13 cellular contexts compared by ENCODE assay signal in the genomic region with DNA sequence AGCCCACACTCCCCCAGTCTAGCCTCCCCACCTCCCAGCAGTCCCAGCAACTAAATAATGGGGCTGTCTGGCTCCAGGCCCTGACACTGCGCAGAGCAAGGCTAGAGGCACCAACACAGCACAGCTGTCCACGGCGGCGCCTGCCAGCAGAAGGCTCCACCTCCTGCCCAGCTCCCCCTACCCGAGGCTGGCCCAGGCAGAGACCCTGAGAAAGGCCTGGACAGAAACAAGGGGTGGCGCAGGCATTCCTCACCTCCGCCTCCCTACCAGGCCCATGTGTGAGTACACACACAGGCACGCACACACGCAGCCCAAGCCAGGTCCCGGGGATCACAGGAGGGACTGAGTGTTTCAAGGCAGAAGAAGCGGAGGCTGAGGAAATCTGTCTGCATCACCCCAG. TPM values are rescaled to one million over a fixed set of nuclear protein-coding genes. Genes with fewer than 3 reads are reported as not detected.
DNase-seq lines count a peak whose midpoint lies in the region; ATAC-seq, FAIRE-seq and TF ChIP-seq lines count a peak whose summit lies in the region.
"Had no signal": no experiment of that assay in that cellular context is flagged by ENCODE, and none has a peak within 500 bp of the region (broad histone marks: within the 10 kb centered on the region; RNA-seq: fewer than 3 reads in every experiment).

No MANE protein-coding gene starts in this region.

- ATAC-seq in GM18502 (IDR thresholded peaks at IDR 0.05; ENCODE audit: poor library complexity, unreplicated experiment) (no peak), HG03439 (IDR thresholded peaks at IDR 0.05; ENCODE audit: unreplicated experiment) (no peak)

- TF ChIP-seq CTCF in glutamatergic neuron (IDR thresholded peaks at IDR 0.05; ENCODE audit: partially characterized antibody, unreplicated experiment) = no peak

- H3K36me3 Mint-ChIP-seq in glutamatergic neuron (ENCODE audit: unreplicated experiment) = peaks cover 5% of the 10 kb centered on the region

- TF ChIP-seq POLR2A in H54 (IDR thresholded peaks at IDR 0.05; ENCODE audit: low read depth, low read length) = no peak

- H3K4me1 Mint-ChIP-seq in glutamatergic neuron (ENCODE audit: low read depth, unreplicated experiment) = peaks cover 52% of the 10 kb centered on the region

- peaks cover 29% of the 10 kb centered on the region for H3K9me3 Mint-ChIP-seq in glutamatergic neuron (ENCODE audit: unreplicated experiment)
- H3K9me3 Mint-ChIP-seq: memory B cell had no signal

- DNase-seq in Ammon's horn (ENCODE audit: low spot score) = peak; percentile 80
- DNase-seq in NCI-H446 treated with DMSO at 0.1 percent for 48 hours (lab: John Stamatoyannopoulos, UW) = peak; percentile 51
- peak; percentile 48 for DNase-seq in glutamatergic neuron
- DNase-seq in myocyte (ENCODE audit: low read depth) = peak; percentile 65
- no peak for DNase-seq in G401 (ENCODE audit: low spot score)
- DNase-seq in H54 (ENCODE audit: insufficient read length, low spot score) = no peak
- DNase-seq: activated T-cell treated with anti-CD3 and anti-CD28 coated beads, Interleukin-2, amount 50 U/mL, for 1 hour; GDM1; GOT3 had no signal

- H3K27ac Mint-ChIP-seq in glutamatergic neuron (ENCODE audit: unreplicated experiment) = peak overlapping the region; percentile 99
- H3K27ac Mint-ChIP-seq: memory B cell had no signal

- H3K27me3 Mint-ChIP-seq in glutamatergic neuron (ENCODE audit: unreplicated experiment) = peaks cover 16% of the 10 kb centered on the region

- in situ Hi-C loops in G401 (cut with HindIII; ENCODE audit: low sequenced_read_pairs) = no loop called here

- peak overlapping the region; percentile 80 for H3K4me3 Mint-ChIP-seq in glutamatergic neuron (ENCODE audit: unreplicated experiment)
- H3K4me3 Mint-ChIP-seq: memory B cell had no signal

- no peak for FAIRE-seq in H54 (lab: Jason Lieb, UNC)
- FAIRE-seq: bronchial epithelial cell had no signal

RNA-seq across cellular contexts. Expression of gene KCNH2, which starts 6.0 kb away (rescaled TPM):
- 73.7 TPM for total RNA-seq in glutamatergic neuron (ENCODE audit: unreplicated experiment)
- total RNA-seq in myocyte = 6.9 and 8.7 TPM in 2 replicates
- 2.3 TPM for polyA plus RNA-seq in myocyte (2012)
- 10.8 and 11.5 TPM in 2 replicates for total RNA-seq in G401 (2014; rRNA removed; shearing (Covaris generic))

RNA-seq across cellular contexts. Expression of gene NOS3, which starts 18.7 kb away (rescaled TPM):
- total RNA-seq in glutamatergic neuron (ENCODE audit: unreplicated experiment) (0.86 TPM), myocyte (not detected in 2 replicates)
- polyA plus RNA-seq in myocyte (2012) = not detected
- 34.5 and 41.6 TPM in 2 replicates for total RNA-seq in G401 (2014; rRNA removed; shearing (Covaris generic))

RNA-seq across cellular contexts. Expression of gene ATG9B, which starts 52.2 kb away (rescaled TPM):
- total RNA-seq in glutamatergic neuron (ENCODE audit: unreplicated experiment) (9.4 TPM), myocyte (0.11 and 0.21 TPM in 2 replicates)
- 0.57 TPM for polyA plus RNA-seq in myocyte (2012)
- total RNA-seq in G401 (2014; rRNA removed; shearing (Covaris generic)) = 0.34 and 0.49 TPM in 2 replicates

RNA-seq across cellular contexts. Expression of gene ABCB8, which starts 56.2 kb away (rescaled TPM):
- total RNA-seq in glutamatergic neuron (ENCODE audit: unreplicated experiment) = 57.1 TPM
- 47.8 and 53.0 TPM in 2 replicates for total RNA-seq in myocyte
- polyA plus RNA-seq in myocyte (2012) = 55.2 TPM
- 34.0 and 57.0 TPM in 2 replicates for total RNA-seq in G401 (2014; rRNA removed; shearing (Covaris generic))

Comparison
In these comparisons a context has a peak if more than half of its experiments do, and no peak if none do; other contexts are left out.
1. DNase-seq: peak in Ammon's horn (single experiment), NCI-H446 treated with DMSO at 0.1 percent for 48 hours (single experiment), glutamatergic neuron (single experiment) and myocyte (single experiment); none in G401 (single experiment) and H54 (single experiment).
2. RNA of gene NOS3, which starts 18.7 kb away (total RNA-seq): 34.5 to 41.6 TPM in G401; 0.86 TPM in glutamatergic neuron (single experiment) and not detected in myocyte; every median in the first group is over 10 times any median in the second.